ENCODE assay signal across 34 cellular contexts in genomic region chr6:5894357-5894756, GRCh38.
"Had no signal": no experiment of that assay in that cellular context is flagged by ENCODE, and none has a peak within 500 bp of the region (broad histone marks: within the 10 kb centered on the region; RNA-seq: fewer than 3 reads in every experiment).

No MANE protein-coding gene starts in this region.

- DNase-seq: activated B cell treated with CpG ODN at 0.5 μM for 24 hours; activated CD4-positive, alpha-beta memory T cell treated with anti-CD3 and anti-CD28 coated beads, Interleukin-2, amount 10 ng/mL, durations not matched to agents 7 days and 5 days; activated CD4-positive, alpha-beta T cell treated with anti-CD3 and anti-CD28 coated beads for 36 hours; activated CD4-positive, alpha-beta T cell treated with anti-CD3 and anti-CD28 coated beads, Interleukin-2, amount 10 ng/mL, durations not matched to agents 7 days and 5 days; activated CD4-positive, alpha-beta T cell treated with anti-CD3 and anti-CD28 coated beads, Interleukin-2, amount 50 U/mL, for 4 hours; activated CD8-positive, alpha-beta memory T cell treated with anti-CD3 and anti-CD28 coated beads, Interleukin-2, amount 50 U/mL, for 48 hours; activated gamma-delta T cell; activated naive CD4-positive, alpha-beta T cell; activated naive CD4-positive, alpha-beta T cell treated with anti-CD3 and anti-CD28 coated beads, Interleukin-2, amount 10 ng/mL, durations not matched to agents 7 days and 5 days; activated naive CD8-positive, alpha-beta T cell treated with anti-CD3 and anti-CD28 coated beads, Interleukin-2, amount 10 ng/mL, durations not matched to agents 7 days and 5 days; activated T-cell treated with anti-CD3 and anti-CD28 coated beads for 4 hours; activated T-cell treated with anti-CD3 and anti-CD28 coated beads, Interleukin-2, amount 50 U/mL, for 24 hours; activated T-cell treated with anti-CD3 and anti-CD28 coated beads, Interleukin-2, amount 50 U/mL, for 72 hours; dorsolateral prefrontal cortex; effector memory CD8-positive, alpha-beta T cell; erythroblast; foreskin keratinocyte; gastrocnemius medialis; glutamatergic neuron; T-helper 1 cell; T-helper 17 cell; T1000; WERI-Rb-1 had no signal

- H3K4me1 Mint-ChIP-seq: T-helper 17 cell had no signal

- H3K27me3 Mint-ChIP-seq: activated CD4-positive, alpha-beta T cell treated with anti-CD3 and anti-CD28 coated beads for 36 hours; activated CD4-positive, alpha-beta T cell treated with anti-CD3 and anti-CD28 coated beads, Interleukin-2, amount 10 ng/mL, durations not matched to agents 7 days and 5 days; activated T-cell treated with anti-CD3 and anti-CD28 coated beads, Interleukin-2, amount 50 U/mL, for 24 hours; central memory CD8-positive, alpha-beta T cell had no signal

- H3K27ac Mint-ChIP-seq: activated B cell treated with CpG ODN at 0.5 μM for 24 hours; activated CD4-positive, alpha-beta memory T cell treated with anti-CD3 and anti-CD28 coated beads, Interleukin-2, amount 10 ng/mL, durations not matched to agents 7 days and 5 days; activated CD4-positive, alpha-beta T cell treated with anti-CD3 and anti-CD28 coated beads for 36 hours; activated CD4-positive, alpha-beta T cell treated with anti-CD3 and anti-CD28 coated beads, Interleukin-2, amount 10 ng/mL, durations not matched to agents 7 days and 5 days; activated naive CD4-positive, alpha-beta T cell treated with anti-CD3 and anti-CD28 coated beads, Interleukin-2, amount 10 ng/mL, durations not matched to agents 7 days and 5 days; activated naive CD4-positive, alpha-beta T cell treated with anti-CD3 and anti-CD28 coated beads, Interleukin-2, amount 50 U/mL, for 72 hours; activated naive CD8-positive, alpha-beta T cell treated with anti-CD3 and anti-CD28 coated beads, Interleukin-2, amount 10 ng/mL, durations not matched to agents 7 days and 5 days; activated T-cell treated with anti-CD3 and anti-CD28 coated beads, Interleukin-2, amount 50 U/mL, for 24 hours; activated T-cell treated with anti-CD3 and anti-CD28 coated beads, Interleukin-2, amount 50 U/mL, for 72 hours; brain; dendritic cell treated with granulocyte-macrophage colony-stimulating factor and Interleukin-4, amounts not matched to agents 40 ng/mL and 50 ng/mL, for 4 days; effector memory CD8-positive, alpha-beta T cell; T-helper 17 cell; T-helper 2 cell treated with Interferon-gamma antibody and Interleukin-4, amounts not matched to agents 5 μg/mL and 100 μg/mL, for 36 hours had no signal

- H3K27ac ChIP-seq: ascending aorta, breast epithelium, cardiac muscle cell, coronary artery, dorsolateral prefrontal cortex, esophagus muscularis mucosa, foreskin keratinocyte, gastrocnemius medialis, WERI-Rb-1 had no signal

- H3K27me3 ChIP-seq: ascending aorta, breast epithelium, cardiac muscle cell, esophagus muscularis mucosa, foreskin keratinocyte, gastrocnemius medialis had no signal

- H3K9me3 ChIP-seq: ascending aorta, breast epithelium, esophagus muscularis mucosa, gastrocnemius medialis had no signal

- H3K4me3 Mint-ChIP-seq: activated B cell treated with CpG ODN at 0.5 μM for 24 hours; activated CD4-positive, alpha-beta memory T cell treated with anti-CD3 and anti-CD28 coated beads, Interleukin-2, amount 10 ng/mL, durations not matched to agents 7 days and 5 days; activated CD4-positive, alpha-beta T cell treated with anti-CD3 and anti-CD28 coated beads for 36 hours; activated CD4-positive, alpha-beta T cell treated with anti-CD3 and anti-CD28 coated beads, Interleukin-2, amount 10 ng/mL, durations not matched to agents 7 days and 5 days; activated naive CD4-positive, alpha-beta T cell treated with anti-CD3 and anti-CD28 coated beads, Interleukin-2, amount 10 ng/mL, durations not matched to agents 7 days and 5 days; activated naive CD8-positive, alpha-beta T cell treated with anti-CD3 and anti-CD28 coated beads, Interleukin-2, amount 10 ng/mL, durations not matched to agents 7 days and 5 days; activated T-cell treated with anti-CD3 and anti-CD28 coated beads, Interleukin-2, amount 50 U/mL, for 24 hours; activated T-cell treated with anti-CD3 and anti-CD28 coated beads, Interleukin-2, amount 50 U/mL, for 72 hours; brain; central memory CD8-positive, alpha-beta T cell; dendritic cell treated with granulocyte-macrophage colony-stimulating factor and Interleukin-4, amounts not matched to agents 40 ng/mL and 50 ng/mL, for 4 days; effector memory CD8-positive, alpha-beta T cell; T-helper 17 cell; T-helper 2 cell treated with Interferon-gamma antibody and Interleukin-4, amounts not matched to agents 5 μg/mL and 100 μg/mL, for 36 hours had no signal

- H3K9me3 Mint-ChIP-seq: activated B cell treated with CpG ODN at 0.5 μM for 24 hours; activated naive CD4-positive, alpha-beta T cell treated with anti-CD3 and anti-CD28 coated beads, Interleukin-2, amount 10 ng/mL, durations not matched to agents 7 days and 5 days; activated T-cell treated with anti-CD3 and anti-CD28 coated beads, Interleukin-2, amount 50 U/mL, for 24 hours; central memory CD8-positive, alpha-beta T cell; dendritic cell treated with granulocyte-macrophage colony-stimulating factor and Interleukin-4, amounts not matched to agents 40 ng/mL and 50 ng/mL, for 4 days; effector memory CD8-positive, alpha-beta T cell; T-helper 2 cell treated with Interferon-gamma antibody and Interleukin-4, amounts not matched to agents 5 μg/mL and 100 μg/mL, for 36 hours had no signal

- ATAC-seq: activated CD4-positive, alpha-beta T cell treated with anti-CD3 and anti-CD28 coated beads for 36 hours; activated CD4-positive, CD25-positive, alpha-beta regulatory T cell treated with anti-CD3 and anti-CD28 coated beads, Interleukin-2, amount 50 U/mL, for 24 hours; activated naive CD4-positive, alpha-beta T cell treated with anti-CD3 and anti-CD28 coated beads, Interleukin-2, amount 50 U/mL, for 72 hours; activated T-cell treated with anti-CD3 and anti-CD28 coated beads, Interleukin-2, amount 50 U/mL, for 72 hours; effector memory CD8-positive, alpha-beta T cell; foreskin keratinocyte; gastrocnemius medialis; T-helper 17 cell had no signal

- H3K36me3 Mint-ChIP-seq: activated naive CD4-positive, alpha-beta T cell treated with anti-CD3 and anti-CD28 coated beads, Interleukin-2, amount 10 ng/mL, durations not matched to agents 7 days and 5 days; brain had no signal
